ENCODE assay signal across 8 cellular contexts in the genomic region with DNA sequence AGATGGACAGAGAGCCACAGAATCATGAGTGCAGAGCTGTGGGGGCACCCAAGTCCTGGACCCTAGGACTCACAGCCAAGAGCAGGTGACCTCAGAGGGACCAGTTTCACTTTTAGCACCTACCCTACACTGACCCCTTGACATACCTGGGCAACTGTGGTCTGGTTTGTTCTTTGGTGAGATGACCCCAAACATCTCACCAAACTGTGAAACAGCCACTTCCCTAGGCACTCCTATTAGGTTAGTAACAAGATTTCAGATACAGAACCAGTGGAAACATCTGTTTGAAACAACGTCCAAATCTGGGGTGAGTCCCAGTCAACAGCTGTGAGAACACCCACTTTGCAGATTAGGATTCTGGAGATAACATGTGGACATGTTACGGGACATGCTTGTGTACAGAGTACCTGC. TPM values are rescaled to one million over a fixed set of nuclear protein-coding genes. Genes with fewer than 3 reads are reported as not detected.
DNase-seq lines count a peak whose midpoint lies in the region; ATAC-seq, FAIRE-seq and TF ChIP-seq lines count a peak whose summit lies in the region.

No MANE protein-coding gene starts in this region.

- peak overlapping the region; percentile 84 for H3K4me3 Mint-ChIP-seq in stimulated activated naive CD8-positive, alpha-beta T cell treated with anti-CD3 and anti-CD28 coated beads, Interleukin-15, Interleukin-2, amounts not matched to agents 100 ng/mL and 50 ng/mL, for 24 hours
- peak overlapping the region; percentile 73 to 94 (median 92) for H3K4me3 Mint-ChIP-seq in naive B cell

- 46% methylated on average over 2 of the region's 2 CpGs for WGBS in mammary epithelial cell (ENCODE audit: low coverage, missing lambda C conversion rate)

- peaks cover 27% of the 10 kb centered on the region for H3K36me3 Mint-ChIP-seq in stimulated activated naive CD8-positive, alpha-beta T cell treated with anti-CD3 and anti-CD28 coated beads, Interleukin-15, Interleukin-2, amounts not matched to agents 100 ng/mL and 50 ng/mL, for 24 hours (ENCODE audit: low read depth)
- H3K36me3 Mint-ChIP-seq in naive B cell: peaks cover 14 to 18% of the 10 kb centered on the region in 2 donors

- TF ChIP-seq CTCF in mammary epithelial cell (conservative IDR thresholded peaks at IDR 0.05 in 1 of 2, IDR thresholded peaks at IDR 0.05 in 1 of 2; ENCODE audit: extremely low read depth in 1 of 2, insufficient read depth in 1 of 2, low read depth in 1 of 2, low read length in 2 of 2): no peak

- peaks cover 4% of the 10 kb centered on the region for H3K36me3 ChIP-seq in mammary epithelial cell (ENCODE audit: insufficient read depth, low read length)

- peaks cover 31% of the 10 kb centered on the region for H3K4me1 Mint-ChIP-seq in stimulated activated naive CD8-positive, alpha-beta T cell treated with anti-CD3 and anti-CD28 coated beads, Interleukin-15, Interleukin-2, amounts not matched to agents 100 ng/mL and 50 ng/mL, for 24 hours (ENCODE audit: low read depth)
- H3K4me1 Mint-ChIP-seq in naive B cell: peaks cover 24 to 46% (median 43%) of the 10 kb centered on the region in 3 donors

- H2AFZ ChIP-seq in mammary epithelial cell (ENCODE audit: low read depth, low read length): no peak overlapping the region

- dilution Hi-C loops in mammary epithelial cell (cut with HindIII; ENCODE audit: low sequenced_read_pairs): loop anchor here (5.0 kb wide), 1 partner anchor 286 kb away; no protein-coding TSS in a partner anchor

- H3K4me1 ChIP-seq in mammary epithelial cell (ENCODE audit: insufficient read depth, low read length): peaks cover 24% of the 10 kb centered on the region

- peak overlapping the region; percentile 80 for H3K27ac ChIP-seq in mammary epithelial cell (ENCODE audit: insufficient read depth, low read depth, low read length)

- intact Hi-C loops in mammary epithelial cell (cut with micrococcal nuclease): no loop called here

- FAIRE-seq in urothelium cell line (lab: Jason Lieb, UNC): no peak

- in situ Hi-C loops in mammary epithelial cell (cut with MboI; ENCODE audit: low sequenced_read_pairs in 2 of 2): loop anchor here (5.0 to 10.0 kb wide), 7 partner anchors 74 to 401 kb away; no protein-coding TSS in a partner anchor

- H3K27me3 Mint-ChIP-seq in stimulated activated naive CD8-positive, alpha-beta T cell treated with anti-CD3 and anti-CD28 coated beads, Interleukin-15, Interleukin-2, amounts not matched to agents 100 ng/mL and 50 ng/mL, for 24 hours: no peaks in the 10 kb centered on the region
- no peaks in the 10 kb centered on the region for H3K27me3 Mint-ChIP-seq in naive B cell

- H3K79me2 ChIP-seq in mammary epithelial cell (ENCODE audit: insufficient read depth, low read length): peaks cover 47% of the 10 kb centered on the region

- CTCF ChIA-PET in mammary epithelial cell (lab: Charles Lee; ENCODE audit: low non-redundant PET): interaction anchor here (0.6 to 1.1 kb wide), 2 partner anchors 58 to 280 kb away, joined by 3 to 19 read pairs; no protein-coding TSS in a partner anchor

- H4K20me1 ChIP-seq in mammary epithelial cell (ENCODE audit: insufficient read depth, low read length): peaks cover 19% of the 10 kb centered on the region

- H3K9ac ChIP-seq in mammary epithelial cell (ENCODE audit: insufficient read depth, low read length): peak overlapping the region; percentile 81

- no peaks in the 10 kb centered on the region for H3K9me3 Mint-ChIP-seq in stimulated activated naive CD8-positive, alpha-beta T cell treated with anti-CD3 and anti-CD28 coated beads, Interleukin-15, Interleukin-2, amounts not matched to agents 100 ng/mL and 50 ng/mL, for 24 hours
- peaks cover 0 to 3% (median 0%) of the 10 kb centered on the region in 7 donors for H3K9me3 Mint-ChIP-seq in naive B cell

- H3K4me3 ChIP-seq in mammary epithelial cell (replicated peaks in 1 of 3; ENCODE audit: insufficient read depth in 1 of 3, low read depth in 2 of 3, low read length in 3 of 3): peak overlapping the region in 1 of 3 experiments; percentile 65

- H3K9me3 ChIP-seq in mammary epithelial cell (replicated peaks; ENCODE audit: insufficient read depth, low read length): no peaks in the 10 kb centered on the region

- H3K4me2 ChIP-seq in mammary epithelial cell (ENCODE audit: insufficient read depth, low read depth, low read length): peak overlapping the region; percentile 96

- no peak for ATAC-seq in stimulated activated naive CD8-positive, alpha-beta T cell treated with anti-CD3 and anti-CD28 coated beads, Interleukin-15, Interleukin-2, amounts not matched to agents 100 U/mL and 50 U/mL, for 24 hours
- no peak for ATAC-seq in naive B cell (ENCODE audit: low read depth in 2 of 2)

- no peaks in the 10 kb centered on the region for H3K27me3 ChIP-seq in mammary epithelial cell (ENCODE audit: insufficient read depth, low read length)

- BruUV-seq in mammary epithelial cell (replicated peaks; lab: Mats Ljungman, UMichigan): TSS peak; percentile 33

- no peak for DNase-seq in stimulated activated naive CD8-positive, alpha-beta T cell treated with anti-CD3 and anti-CD28 coated beads, Interleukin-15, Interleukin-2, amounts not matched to agents 100 U/mL and 50 U/mL, for 24 hours
- DNase-seq in mammary epithelial cell: no peak
- peak; percentile 14 for DNase-seq in naive B cell
- DNase-seq in urothelium cell line (ENCODE audit: low spot score): no peak
- DNase-seq in EL: no peak
- DNase-seq in SIG-M5 treated with dmso at 0.1 percent for 504 hours (lab: John Stamatoyannopoulos, UW; ENCODE audit: unreplicated experiment): no peak
- no peak for DNase-seq in anterior cingulate cortex (lab: John Stamatoyannopoulos, UW)

- H3K27ac Mint-ChIP-seq in stimulated activated naive CD8-positive, alpha-beta T cell treated with anti-CD3 and anti-CD28 coated beads, Interleukin-15, Interleukin-2, amounts not matched to agents 100 ng/mL and 50 ng/mL, for 24 hours: peak overlapping the region; percentile 40
- peak overlapping the region; percentile 88 to 98 (median 95) for H3K27ac Mint-ChIP-seq in naive B cell

RNA-seq across cellular contexts. Expression of gene ZFP36L2, which starts 1.9 kb away (rescaled TPM):
- 100 to 1,000 TPM in 1 of 2 donors, 10 to 100 TPM in 1; 26.3 to 213 TPM for total RNA-seq in mammary epithelial cell
- 35.6 TPM for polyA plus RNA-seq in mammary epithelial cell
- 68.7 TPM for polyA minus RNA-seq in mammary epithelial cell
- polyA plus RNA-seq in naive B cell (ENCODE audit: low read depth in 6 of 6): 100 to 1,000 TPM; 125 to 367 (median 188) TPM
